8 cellular contexts compared by ENCODE assay signal in genomic region chr14:67166450-67166853, GRCh38. TPM values are rescaled to one million over a fixed set of nuclear protein-coding genes. Genes with fewer than 3 reads are reported as not detected.
DNase-seq lines count a peak whose midpoint lies in the region; ATAC-seq and TF ChIP-seq lines count a peak whose summit lies in the region.

No MANE protein-coding gene starts in this region.

- no peaks in the 10 kb centered on the region for H3K27me3 ChIP-seq in neural cell (ENCODE audit: insufficient read depth, low read depth, low read length)

- no peak overlapping the region for H3K4me3 ChIP-seq in Jurkat, Clone E6-1 (ENCODE audit: low read length)
- H3K4me3 ChIP-seq in neural cell (ENCODE audit: low read length), result no peak overlapping the region

- H3K79me2 ChIP-seq in neural cell (replicated peaks; ENCODE audit: insufficient read depth, low read length), result no peaks in the 10 kb centered on the region

- no peaks in the 10 kb centered on the region for H3K4me1 Mint-ChIP-seq in endothelial cell (ENCODE audit: unreplicated experiment)

- no peak overlapping the region for H3K27ac ChIP-seq in neural cell (ENCODE audit: low read length)

- no peaks in the 10 kb centered on the region for H3K36me3 ChIP-seq in neural cell (ENCODE audit: insufficient read depth, low read length)

- H2AFZ ChIP-seq in neural cell (ENCODE audit: low read depth, low read length), result no peak overlapping the region

- no peaks in the 10 kb centered on the region for H3K9me2 ChIP-seq in neural cell (ENCODE audit: insufficient read depth, low read length)

- no peak overlapping the region for H3K27ac Mint-ChIP-seq in endothelial cell (ENCODE audit: unreplicated experiment)

- H3K9ac ChIP-seq in neural cell (ENCODE audit: low read length), result no peak overlapping the region

- DNase-seq in EL, result peak; percentile 55
- DNase-seq in Jurkat, Clone E6-1 (ENCODE audit: low read depth, low spot score), result peak; percentile 49
- peak; percentile 65 for DNase-seq in SW480 (ENCODE audit: low spot score)
- peak; percentile 44 for DNase-seq in endothelial cell (ENCODE audit: low spot score)

- H3K9me3 ChIP-seq in neural cell (ENCODE audit: low read length), result no peaks in the 10 kb centered on the region

- no peaks in the 10 kb centered on the region for H3K27me3 Mint-ChIP-seq in endothelial cell (ENCODE audit: unreplicated experiment)

- TF ChIP-seq CTCF in endothelial cell (IDR thresholded peaks at IDR 0.05; ENCODE audit: unreplicated experiment) (peak; percentile 80), neural cell (IDR thresholded peaks at IDR 0.05; ENCODE audit: poor library complexity, severe bottlenecking) (peak; percentile 83)

- H3K36me3 Mint-ChIP-seq in endothelial cell (ENCODE audit: low read depth, unreplicated experiment), result peaks cover 3% of the 10 kb centered on the region

- TF ChIP-seq RAD21 in neural cell (conservative IDR thresholded peaks at IDR 0.05), result peak; percentile 84

- TF ChIP-seq EP300 in neural cell (conservative IDR thresholded peaks at IDR 0.05; ENCODE audit: poor library complexity, severe bottlenecking), result no peak

- H3F3A ChIP-seq in neural cell (ENCODE audit: insufficient read depth, low read length, poor library complexity, severe bottlenecking), result no peaks in the 10 kb centered on the region

- H4K20me1 ChIP-seq in neural cell (ENCODE audit: insufficient read depth), result no peaks in the 10 kb centered on the region

- H3K4me2 ChIP-seq in neural cell (ENCODE audit: low read length), result no peak overlapping the region

- no peaks in the 10 kb centered on the region for H3K9me3 Mint-ChIP-seq in endothelial cell (ENCODE audit: unreplicated experiment)

- ATAC-seq in HG03280 (IDR thresholded peaks at IDR 0.05; ENCODE audit: unreplicated experiment), result no peak
- no peak for ATAC-seq in HG02763 (IDR thresholded peaks at IDR 0.05; ENCODE audit: unreplicated experiment)
- no peak for ATAC-seq in GM21737 (IDR thresholded peaks at IDR 0.05; ENCODE audit: unreplicated experiment)

- H3K4me3 Mint-ChIP-seq in endothelial cell (ENCODE audit: unreplicated experiment), result no peak overlapping the region

TF ChIP-seq in neural cell, 6 proteins besides CTCF, POLR2A, EP300 and RAD21:
- TF ChIP-seq EZH2 (IDR thresholded peaks at IDR 0.05; ENCODE audit: borderline replicate concordance, insufficient read depth, low read length, poor library complexity, severe bottlenecking), result no peak
- no peak for TF ChIP-seq POLR2AphosphoS5 (IDR thresholded peaks at IDR 0.05)
- no peak for TF ChIP-seq MXI1 (conservative IDR thresholded peaks at IDR 0.05; ENCODE audit: poor library complexity, severe bottlenecking)
- peak; percentile 89 for TF ChIP-seq SMC3 (conservative IDR thresholded peaks at IDR 0.05; ENCODE audit: poor library complexity)
- TF ChIP-seq REST (IDR thresholded peaks at IDR 0.05; ENCODE audit: borderline replicate concordance), result no peak

RNA-seq across cellular contexts. Expression of gene GARIN2, which starts 22.8 kb away (rescaled TPM):
- not detected for polyA plus RNA-seq in Jurkat, Clone E6-1 (2012; ENCODE audit: insufficient read depth, insufficient read length)
- total RNA-seq in endothelial cell (ENCODE audit: unreplicated experiment), result not detected
- polyA plus RNA-seq in neural cell, result 0.51 and 0.84 TPM in 2 replicates
- polyA minus RNA-seq in neural cell, result 0.58 and 1.2 TPM in 2 replicates
